Comparison of ENCODE assay signal across 8 cellular contexts in the genomic region with DNA sequence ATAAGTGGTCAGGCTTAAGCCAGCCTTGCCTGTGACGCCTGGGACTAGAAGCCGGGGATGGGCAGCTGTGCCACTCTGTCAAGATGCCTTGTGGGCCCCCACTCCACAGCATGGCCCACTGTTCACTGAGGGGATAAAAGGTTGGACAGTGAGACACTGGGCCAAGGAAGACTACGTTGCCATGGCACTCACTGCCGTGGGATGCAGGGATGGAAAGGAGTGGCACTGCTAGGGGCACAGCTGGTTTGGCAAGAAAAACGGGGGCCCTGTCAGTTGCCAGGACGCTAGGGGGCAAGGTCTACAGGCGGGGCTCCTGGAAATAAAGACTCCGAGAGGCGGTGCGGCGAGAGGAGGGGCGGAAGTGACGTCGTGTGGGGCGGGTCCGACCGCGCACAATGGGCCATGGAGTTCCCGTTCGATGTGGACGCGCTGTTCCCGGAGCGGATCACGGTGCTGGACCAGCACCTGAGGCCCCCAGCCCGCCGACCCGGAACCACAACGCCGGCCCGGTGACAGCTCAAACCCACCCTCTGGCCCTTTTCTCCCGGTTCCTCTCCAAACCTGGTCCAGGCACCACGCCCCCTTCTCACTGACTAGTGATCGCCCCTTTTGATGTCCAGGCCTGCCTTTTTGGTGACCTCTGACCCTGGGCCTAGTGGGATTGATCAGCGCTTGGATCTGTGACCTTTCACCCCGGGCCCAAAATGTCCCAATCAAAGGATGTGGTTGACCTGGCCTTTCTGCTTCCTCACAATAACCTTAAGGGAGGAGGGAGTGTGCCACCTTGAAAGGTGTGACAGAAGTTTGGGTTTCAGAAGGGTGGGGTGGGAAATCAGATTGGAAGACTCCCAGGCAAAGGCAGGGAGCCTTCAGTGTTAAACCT.
DNase-seq lines count a peak whose midpoint lies in the region; ATAC-seq and TF ChIP-seq lines count a peak whose summit lies in the region.

Gene ATAT1 (plus strand): TSS at position 391 of the 883 bp plus-strand sequence.

- DNase-seq in GM10248 (ENCODE audit: extremely low spot score) (peak; percentile 91), NCI-H1694 treated with DMSO at 0.1 percent for 48 hours (lab: John Stamatoyannopoulos, UW) (peak; percentile 36), T1000 (lab: John Stamatoyannopoulos, UW) (peak; percentile 80), astrocyte of the cerebellum (ENCODE audit: low read depth) (no peak), hippocampal formation (lab: John Stamatoyannopoulos, UW) (peak; percentile 86 to 87), retinal pigment epithelial cell (ENCODE audit: low read depth) (no peak)

- CTCF ChIA-PET in GM10248 (lab: Yijun Ruan, JAX) = interaction anchor here (0.6 to 1.4 kb wide), 9 partner anchors 9 to 110 kb away, joined by 3 to 8 read pairs (median 4); partner anchors contain the start of genes DHX16, MRPS18B and PPP1R10

- in situ Hi-C loops in astrocyte of the cerebellum (cut with HindIII; ENCODE audit: low sequenced_read_pairs) = no loop called here

- TF ChIP-seq CTCF in GM10248 (IDR thresholded peaks at IDR 0.05; ENCODE audit: control extremely low read depth, extremely low read depth, low read depth, missing control alignments) (peak; percentile 51), astrocyte of the cerebellum (IDR thresholded peaks at IDR 0.05; ENCODE audit: low read depth, low read length, missing control alignments) (peak; percentile 48), retinal pigment epithelial cell (conservative IDR thresholded peaks at IDR 0.05; ENCODE audit: low read depth, low read length) (peak; percentile 50)

- POLR2A ChIA-PET in GM10248 (lab: Yijun Ruan, JAX) = interaction anchor here (0.8 kb wide), 1 partner anchor 12 kb away, joined by 5 read pairs; no protein-coding TSS in a partner anchor

- peak within 1 kb of the TSS; percentile 86 for H3K4me3 ChIP-seq in astrocyte of the cerebellum (ENCODE audit: low read depth, low read length)
- H3K4me3 ChIP-seq in retinal pigment epithelial cell (ENCODE audit: low read length) = peak within 1 kb of the TSS; percentile 85

- ATAC-seq in HG02623 (IDR thresholded peaks at IDR 0.05; ENCODE audit: unreplicated experiment) (peak; percentile 60), GM18861 (IDR thresholded peaks at IDR 0.05; ENCODE audit: unreplicated experiment) (no peak)

Comparison
In these comparisons a context has a peak if more than half of its experiments do, and no peak if none do; other contexts are left out.
1. DNase-seq: peak in GM10248 (single experiment), NCI-H1694 treated with DMSO at 0.1 percent for 48 hours (single experiment), T1000 (single experiment) and hippocampal formation (2 of 2); none in astrocyte of the cerebellum (single experiment) and retinal pigment epithelial cell (single experiment).
2. Peak in every context shown above with its lines, with median percentiles within 50 percentile points of each other: CTCF ChIP-seq.